ENCODE assay signal across 12 cellular contexts in the genomic region with DNA sequence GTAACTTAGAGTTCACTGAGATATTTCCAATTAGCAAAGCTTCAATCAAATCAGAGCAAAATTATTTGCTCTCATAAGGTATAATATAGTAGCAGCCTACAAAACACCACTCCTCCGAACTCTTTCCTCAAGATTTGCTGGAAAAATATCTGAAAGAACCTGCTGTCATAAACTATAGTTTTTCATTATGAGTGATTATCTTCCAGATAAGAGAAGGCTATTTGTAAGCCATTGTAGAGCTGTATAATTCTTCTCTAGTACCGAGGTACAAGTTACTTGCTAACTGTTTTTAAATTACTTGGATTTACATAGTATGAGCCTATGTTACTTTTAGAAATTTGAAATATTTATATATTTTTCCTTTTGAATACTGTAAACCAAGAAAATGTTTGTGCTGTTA. TPM values are rescaled to one million over a fixed set of nuclear protein-coding genes. Genes with fewer than 3 reads are reported as not detected.
DNase-seq lines count a peak whose midpoint lies in the region; ATAC-seq and TF ChIP-seq lines count a peak whose summit lies in the region.
"Had no signal": no experiment of that assay in that cellular context is flagged by ENCODE, and none has a peak within 500 bp of the region (broad histone marks: within the 10 kb centered on the region; RNA-seq: fewer than 3 reads in every experiment).

No MANE protein-coding gene starts in this region.

- H3K4me1 ChIP-seq in CD4-positive, alpha-beta memory T cell (ENCODE audit: insufficient read depth, low read length): peaks cover 55% of the 10 kb centered on the region
- H3K4me1 ChIP-seq in HCT116 (ENCODE audit: control insufficient read depth in 1 of 2, insufficient read depth in 2 of 2, low read length in 2 of 2): peaks cover 8 to 16% of the 10 kb centered on the region in 2 experiments; a peak in 3 of 4 replicates
- H3K4me1 ChIP-seq in gastrocnemius medialis: peaks cover 15 to 16% of the 10 kb centered on the region in 2 donors
- H3K4me1 ChIP-seq: prostate gland had no signal

- no peaks in the 10 kb centered on the region for H3K27me3 ChIP-seq in CD4-positive, alpha-beta memory T cell (ENCODE audit: insufficient read depth, low read length)
- no peaks in the 10 kb centered on the region for H3K27me3 ChIP-seq in HCT116 (ENCODE audit: insufficient read depth, low read length)
- no peaks in the 10 kb centered on the region for H3K27me3 ChIP-seq in kidney epithelial cell (ENCODE audit: control insufficient read depth, insufficient read depth, low read length)
- no peaks in the 10 kb centered on the region for H3K27me3 ChIP-seq in gastrocnemius medialis
- H3K27me3 ChIP-seq: heart right ventricle had no signal

- H3K9ac ChIP-seq in HCT116 (ENCODE audit: low read length): 0 out of 2 replicates have a peak overlapping the region, but pooled peaks have one; percentile 85

- peaks cover 41 to 70% (median 57%) of the 10 kb centered on the region in 4 donors for H3K4me1 Mint-ChIP-seq in CD4-positive, alpha-beta memory T cell
- peaks cover 75% of the 10 kb centered on the region for H3K4me1 Mint-ChIP-seq in activated T-helper 1 cell treated with anti-CD3 and anti-CD28 coated beads, Interleukin-12 subunit alpha, Interleukin-12 subunit beta, Interleukin-2, Interleukin-4 antibody, amounts not matched to agents 30 ng/mL and 10 ng/mL and 1 ng/mL, durations not matched to agents 14 hours and 24 hours and 36 hours (ENCODE audit: low read depth)

- H3K4me3 Mint-ChIP-seq in CD4-positive, alpha-beta memory T cell: peak overlapping the region in 7 of 8 donors; percentile 17 to 100 (median 99)
- peak overlapping the region; percentile 97 for H3K4me3 Mint-ChIP-seq in activated T-helper 1 cell treated with anti-CD3 and anti-CD28 coated beads, Interleukin-12 subunit alpha, Interleukin-12 subunit beta, Interleukin-2, Interleukin-4 antibody, amounts not matched to agents 30 ng/mL and 10 ng/mL and 1 ng/mL, durations not matched to agents 14 hours and 24 hours and 36 hours

- H3K9me2 ChIP-seq in HCT116 (ENCODE audit: insufficient read depth): no peaks in the 10 kb centered on the region

- H3K36me3 ChIP-seq in CD4-positive, alpha-beta memory T cell (ENCODE audit: insufficient read depth, low read length): no peaks in the 10 kb centered on the region
- H3K36me3 ChIP-seq in HCT116 (ENCODE audit: control insufficient read depth in 1 of 2, insufficient read depth in 2 of 2, low read length in 2 of 2) (peaks cover 22 to 28% of the 10 kb centered on the region in 2 experiments), kidney epithelial cell (ENCODE audit: control insufficient read depth, insufficient read depth, low read length) (no peaks in the 10 kb centered on the region), gastrocnemius medialis (no peaks in the 10 kb centered on the region)
- H3K36me3 ChIP-seq: prostate gland had no signal

- in situ Hi-C loops in gastrocnemius medialis (cut with MboI; ENCODE audit: low sequenced_read_pairs in 4 of 4): loop anchor here in 2 of 4 donors (5.0 to 25.0 kb wide), 3 partner anchors 79 to 689 kb away; partner anchors contain the start of gene MYL12B (in 1 of the 2)

- no peak overlapping the region for H2AFZ ChIP-seq in HCT116 (ENCODE audit: low read depth, low read length, poor library complexity, severe bottlenecking)

- no peak for TF ChIP-seq RAD21 in HCT116 (IDR thresholded peaks at IDR 0.05; ENCODE audit: low read depth)

- RAD21 ChIA-PET in HCT116 (lab: Charles Lee; ENCODE audit: low non-redundant PET in 1 of 2, low total read pairs in 2 of 2, uncharacterized antibody in 2 of 2, unreplicated experiment in 2 of 2): interaction anchor here in 1 of 2 experiments (0.5 kb wide), 1 partner anchor 85 kb away, joined by 3 read pairs; no protein-coding TSS in a partner anchor

- TF ChIP-seq POLR2A in HCT116 (IDR thresholded peaks at IDR 0.05; ENCODE audit: borderline replicate concordance, extremely low read depth, insufficient read depth, insufficient read length) (no peak), gastrocnemius medialis (IDR thresholded peaks at IDR 0.05) (no peak)

- H3K9me3 ChIP-seq in CD4-positive, alpha-beta memory T cell (ENCODE audit: control insufficient read depth in 1 of 2, low read length in 2 of 2): no peaks in the 10 kb centered on the region
- no peaks in the 10 kb centered on the region for H3K9me3 ChIP-seq in HCT116 (ENCODE audit: control insufficient read depth in 1 of 2, insufficient read depth in 1 of 2, low read depth in 1 of 2, low read length in 2 of 2)
- H3K9me3 ChIP-seq in gastrocnemius medialis: no peaks in the 10 kb centered on the region
- H3K9me3 ChIP-seq: heart right ventricle, prostate gland had no signal

- DNase-seq in CD4-positive, alpha-beta memory T cell: no peak
- DNase-seq in HCT116 (ENCODE audit: low read depth, low spot score) (no peak), kidney epithelial cell (ENCODE audit: low read depth) (no peak), superior temporal gyrus (ENCODE audit: extremely low spot score) (no peak), gastrocnemius medialis (no peak), NCI-H2171 treated with DMSO at 0.1 percent for 48 hours (lab: John Stamatoyannopoulos, UW) (no peak)
- no peak for DNase-seq in activated T-helper 1 cell treated with anti-CD3 and anti-CD28 coated beads, Interleukin-12 subunit alpha, Interleukin-12 subunit beta, Interleukin-2, Interleukin-4 antibody, amounts not matched to agents 30 ng/mL and 10 ng/mL and 1 ng/mL, durations not matched to agents 14 hours and 24 hours and 36 hours (ENCODE audit: low spot score)
- DNase-seq in stimulated activated CD8-positive, alpha-beta memory T cell treated with anti-CD3 and anti-CD28 coated beads, Interleukin-4, amount 100 ng/mL, for 48 hours: no peak
- DNase-seq: activated gamma-delta T cell treated with Interleukin-2 at 50 U/mL for 16 hours, heart right ventricle, SHP77 treated with DMSO at 0.1 percent for 48 hours had no signal

- POLR2A ChIA-PET in CD4-positive, alpha-beta memory T cell (lab: Charles Lee; ENCODE audit: partially characterized antibody): interaction anchor here (0.6 to 8.6 kb wide), 9 partner anchors 11 to 84 kb away, joined by 3 to 261 read pairs (median 40); partner anchors contain the start of gene SMCHD1
- POLR2A ChIA-PET in HCT116 (lab: Charles Lee): no interaction called here

- H3K4me3 ChIP-seq in CD4-positive, alpha-beta memory T cell (ENCODE audit: low read length in 2 of 2): peak overlapping the region in 1 of 2 donors; percentile 19
- H3K4me3 ChIP-seq in HCT116 (replicated peaks in 1 of 2; ENCODE audit: low read depth in 1 of 2, low read length in 2 of 2): no peak overlapping the region
- H3K4me3 ChIP-seq in kidney epithelial cell (ENCODE audit: low read depth, low read length): peak overlapping the region; percentile 74
- no peak overlapping the region for H3K4me3 ChIP-seq in gastrocnemius medialis
- H3K4me3 ChIP-seq: prostate gland had no signal

- H3K27ac Mint-ChIP-seq in CD4-positive, alpha-beta memory T cell: peak overlapping the region; percentile 76 to 100 (median 99)
- H3K27ac Mint-ChIP-seq in activated T-helper 1 cell treated with anti-CD3 and anti-CD28 coated beads, Interleukin-12 subunit alpha, Interleukin-12 subunit beta, Interleukin-2, Interleukin-4 antibody, amounts not matched to agents 30 ng/mL and 10 ng/mL and 1 ng/mL, durations not matched to agents 14 hours and 24 hours and 36 hours: peak overlapping the region; percentile 97

- peaks cover 70% of the 10 kb centered on the region for H3K79me2 ChIP-seq in HCT116 (ENCODE audit: insufficient read depth, low read length)

- no peaks in the 10 kb centered on the region for H3K27me3 Mint-ChIP-seq in CD4-positive, alpha-beta memory T cell
- H3K27me3 Mint-ChIP-seq in activated T-helper 1 cell treated with anti-CD3 and anti-CD28 coated beads, Interleukin-12 subunit alpha, Interleukin-12 subunit beta, Interleukin-2, Interleukin-4 antibody, amounts not matched to agents 30 ng/mL and 10 ng/mL and 1 ng/mL, durations not matched to agents 14 hours and 24 hours and 36 hours (ENCODE audit: insufficient read depth): no peaks in the 10 kb centered on the region

- H3K4me2 ChIP-seq in HCT116 (ENCODE audit: low read length): peak overlapping the region; percentile 86; the same call in 1 of the 2 replicates

- peaks cover 0 to 8% (median 0%) of the 10 kb centered on the region in 8 donors for H3K9me3 Mint-ChIP-seq in CD4-positive, alpha-beta memory T cell
- H3K9me3 Mint-ChIP-seq in activated T-helper 1 cell treated with anti-CD3 and anti-CD28 coated beads, Interleukin-12 subunit alpha, Interleukin-12 subunit beta, Interleukin-2, Interleukin-4 antibody, amounts not matched to agents 30 ng/mL and 10 ng/mL and 1 ng/mL, durations not matched to agents 14 hours and 24 hours and 36 hours: no peaks in the 10 kb centered on the region

- peaks cover 0 to 14% of the 10 kb centered on the region in 2 donors for H3K36me3 Mint-ChIP-seq in CD4-positive, alpha-beta memory T cell
- H3K36me3 Mint-ChIP-seq in activated T-helper 1 cell treated with anti-CD3 and anti-CD28 coated beads, Interleukin-12 subunit alpha, Interleukin-12 subunit beta, Interleukin-2, Interleukin-4 antibody, amounts not matched to agents 30 ng/mL and 10 ng/mL and 1 ng/mL, durations not matched to agents 14 hours and 24 hours and 36 hours (ENCODE audit: low read depth): peaks cover 29% of the 10 kb centered on the region

- TF ChIP-seq CTCF in HCT116 (IDR thresholded peaks at IDR 0.05 in 2 of 3, conservative IDR thresholded peaks at IDR 0.05 in 1 of 3; ENCODE audit: borderline replicate concordance in 1 of 3, insufficient read depth in 1 of 3, low read depth in 2 of 3, low read length in 2 of 3) (no peak), kidney epithelial cell (IDR thresholded peaks at IDR 0.05; ENCODE audit: insufficient read depth, low read length, poor library complexity, severe bottlenecking) (no peak), gastrocnemius medialis (IDR thresholded peaks at IDR 0.05 in 4 of 5, conservative IDR thresholded peaks at IDR 0.05 in 1 of 5) (no peak)

- BruUV-seq in HCT116 (replicated peaks; lab: Mats Ljungman, UMichigan): no TSS peak

- H3K27ac ChIP-seq in CD4-positive, alpha-beta memory T cell (ENCODE audit: low read depth, low read length): peak overlapping the region; percentile 99
- H3K27ac ChIP-seq in HCT116 (ENCODE audit: low read depth, low read length) (no peak overlapping the region), gastrocnemius medialis (no peak overlapping the region)
- H3K27ac ChIP-seq: prostate gland had no signal

- H4K20me1 ChIP-seq in HCT116 (ENCODE audit: insufficient read depth): no peaks in the 10 kb centered on the region

- ATAC-seq in HCT116: no peak
- no peak for ATAC-seq in gastrocnemius medialis
- ATAC-seq: heart right ventricle had no signal

- intact Hi-C loops in CD4-positive, alpha-beta memory T cell (cut with micrococcal nuclease): no loop called here
- intact Hi-C loops in HCT116 (cut with micrococcal nuclease) (loop anchor here (5.0 kb wide), 1 partner anchor 84 kb away; the partner anchor contains the start of gene SMCHD1), gastrocnemius medialis (cut with DNase I; ENCODE audit: low total_unique reads) (no loop called here)
- intact Hi-C loops in activated T-helper 1 cell treated with anti-CD3 and anti-CD28 coated beads, Interleukin-12 subunit alpha, Interleukin-12 subunit beta, Interleukin-2, Interleukin-4 antibody, amounts not matched to agents 30 ng/mL and 10 ng/mL and 1 ng/mL, durations not matched to agents 14 hours and 24 hours and 36 hours (cut with micrococcal nuclease): loop anchor here (1.0 to 10.0 kb wide), 8 partner anchors 8 to 1761 kb away; partner anchors contain the start of genes MYL12A, MYL12B, TGIF1 and YES1

- CTCF ChIA-PET in CD4-positive, alpha-beta memory T cell (lab: Charles Lee; ENCODE audit: partially characterized antibody): interaction anchor here (0.9 to 3.6 kb wide), 8 partner anchors 9 to 163 kb away, joined by 3 to 16 read pairs (median 4); partner anchors contain the start of gene SMCHD1
- CTCF ChIA-PET in HCT116 (lab: Charles Lee): interaction anchor here (0.5 kb wide), 1 partner anchor 10 kb away, joined by 3 read pairs; no protein-coding TSS in a partner anchor

RNA-seq across cellular contexts. Expression of gene NDC80, which starts 2.1 kb away (rescaled TPM):
- 1 to 10 TPM; 3.8 to 6.2 TPM for total RNA-seq in CD4-positive, alpha-beta memory T cell
- 1 to 10 TPM; 2.1 to 6.4 TPM for polyA plus RNA-seq in CD4-positive, alpha-beta memory T cell
- 46.0 TPM for total RNA-seq in HCT116 (2021; ENCODE audit: unreplicated experiment)
- 25.1 and 36.5 TPM in 2 replicates for polyA plus RNA-seq in HCT116 (2012)
- total RNA-seq in activated T-helper 1 cell treated with anti-CD3 and anti-CD28 coated beads, Interleukin-12 subunit alpha, Interleukin-12 subunit beta, Interleukin-2, Interleukin-4 antibody, amounts not matched to agents 30 ng/mL and 10 ng/mL and 1 ng/mL, durations not matched to agents 14 hours and 24 hours and 36 hours: 41.2 and 42.6 TPM in 2 replicates
- 4.4 and 5.2 TPM in 2 replicates for total RNA-seq in kidney epithelial cell
- under 1 TPM in 1 of 4 donors, not detected in 3; 0.27 TPM for total RNA-seq in gastrocnemius medialis

RNA-seq across cellular contexts. Expression of gene METTL4, which starts 2.1 kb away (rescaled TPM):
- total RNA-seq in CD4-positive, alpha-beta memory T cell: 10 to 100 TPM; 25.8 to 29.3 TPM
- polyA plus RNA-seq in CD4-positive, alpha-beta memory T cell: 10 to 100 TPM; 15.7 to 16.4 TPM
- 15.5 TPM for total RNA-seq in HCT116 (2021; ENCODE audit: unreplicated experiment)
- 3.5 and 4.6 TPM in 2 replicates for polyA plus RNA-seq in HCT116 (2012)
- total RNA-seq in activated T-helper 1 cell treated with anti-CD3 and anti-CD28 coated beads, Interleukin-12 subunit alpha, Interleukin-12 subunit beta, Interleukin-2, Interleukin-4 antibody, amounts not matched to agents 30 ng/mL and 10 ng/mL and 1 ng/mL, durations not matched to agents 14 hours and 24 hours and 36 hours: 15.0 and 26.2 TPM in 2 replicates
- 7.9 and 11.0 TPM in 2 replicates for total RNA-seq in kidney epithelial cell
- 1 to 10 TPM; 1.4 to 2.9 (median 1.8) TPM for total RNA-seq in gastrocnemius medialis

Comparison
In these comparisons a context has a peak if more than half of its experiments do, and no peak if none do; other contexts are left out.
1. intact Hi-C loops: an anchor here in HCT116 (5.0 kb wide) and activated T-helper 1 cell treated with anti-CD3 and anti-CD28 coated beads, Interleukin-12 subunit alpha, Interleukin-12 subunit beta, Interleukin-2, Interleukin-4 antibody, amounts not matched to agents 30 ng/mL and 10 ng/mL and 1 ng/mL, durations not matched to agents 14 hours and 24 hours and 36 hours (1.0 to 10.0 kb wide); none called in CD4-positive, alpha-beta memory T cell and gastrocnemius medialis.